Comparison of ENCODE assay signal across 1 cellular context in genomic region chr1:26530898-26531598, GRCh38.
TF ChIP-seq lines count a peak whose summit lies in the region.

No MANE protein-coding gene starts in this region.

TF ChIP-seq in GM23338, 12 proteins besides CTCF, POLR2A, EP300 and RAD21 (continued from another document):
- TF ChIP-seq REST (IDR thresholded peaks at IDR 0.05; ENCODE audit: unreplicated experiment) (no peak), ZNF462 (CRISPR knock-in tag; IDR thresholded peaks at IDR 0.05) (0 out of 2 replicates have a peak, but pooled peaks have one; percentile 25)
